Comparison of ENCODE assay signal across 25 cellular contexts in genomic region chr6:134389658-134390057, GRCh38.
"Had no signal": no experiment of that assay in that cellular context is flagged by ENCODE, and none has a peak within 500 bp of the region (broad histone marks: within the 10 kb centered on the region; RNA-seq: fewer than 3 reads in every experiment).

No MANE protein-coding gene starts in this region.

- H3K9me3 ChIP-seq: gastrocnemius medialis, left ventricle myocardium inferior, lower lobe of right lung, right atrium auricular region, sigmoid colon, suprapubic skin, thyroid gland had no signal

- DNase-seq: effector CD4-positive, alpha-beta T cell; endodermal cell; erythroblast; gastrocnemius medialis; heart right ventricle; hypothalamus; islet precursor cell; left ventricle myocardium inferior; lower lobe of right lung; natural killer cell; sigmoid colon; stimulated activated CD4-positive, alpha-beta T cell treated with anti-CD3 and anti-CD28 coated beads, Interleukin-2, amount 100 ng/mL, for 24 hours; stimulated activated CD4-positive, alpha-beta T cell treated with anti-CD3 and anti-CD28 coated beads, Interleukin-4, amount 100 ng/mL, for 4 hours; stimulated activated naive CD8-positive, alpha-beta T cell treated with anti-CD3 and anti-CD28 coated beads, Interleukin-15, Interleukin-2, amounts not matched to agents 100 U/mL and 50 U/mL, for 24 hours; thyroid gland had no signal

- H3K27me3 ChIP-seq: gastrocnemius medialis, heart right ventricle, right atrium auricular region, sigmoid colon, suprapubic skin, thyroid gland had no signal

- H3K36me3 ChIP-seq: gastrocnemius medialis, heart right ventricle, left ventricle myocardium inferior, lower lobe of right lung, right atrium auricular region, sigmoid colon, suprapubic skin, thyroid gland had no signal

- H3K27ac Mint-ChIP-seq: endodermal cell, memory B cell, mesothelial cell of epicardium, natural killer cell, type B pancreatic cell had no signal

- H3K4me3 ChIP-seq: coronary artery, gastrocnemius medialis, heart right ventricle, left ventricle myocardium inferior, lower lobe of right lung, right atrium auricular region, sigmoid colon, skin epidermis, suprapubic skin, thyroid gland had no signal

- H3K27ac ChIP-seq: coronary artery, gastrocnemius medialis, heart right ventricle, left ventricle myocardium inferior, lower lobe of right lung, right atrium auricular region, sigmoid colon, suprapubic skin, thyroid gland had no signal

- H3K4me1 ChIP-seq: gastrocnemius medialis, heart right ventricle, left ventricle myocardium inferior, lower lobe of right lung, right atrium auricular region, sigmoid colon had no signal

- H3K36me3 Mint-ChIP-seq: memory B cell, mesothelial cell of epicardium, natural killer cell, type B pancreatic cell had no signal

- FAIRE-seq: endothelial cell of umbilical vein, urothelium cell line had no signal

- H3K9me3 Mint-ChIP-seq: endodermal cell, mesothelial cell of epicardium, natural killer cell, neural crest cell, type B pancreatic cell had no signal

- H3K4me3 Mint-ChIP-seq: endodermal cell, memory B cell, mesothelial cell of epicardium, natural killer cell, neural crest cell, type B pancreatic cell had no signal

- H3K27me3 Mint-ChIP-seq: memory B cell, type B pancreatic cell had no signal

- H3K4me1 Mint-ChIP-seq: endodermal cell, mesothelial cell of epicardium, natural killer cell, neural crest cell had no signal

- ATAC-seq: gastrocnemius medialis; heart right ventricle; natural killer cell; stimulated activated naive CD8-positive, alpha-beta T cell treated with anti-CD3 and anti-CD28 coated beads, Interleukin-15, Interleukin-2, amounts not matched to agents 100 U/mL and 50 U/mL, for 24 hours had no signal
